Comparison of ENCODE assay signal across 18 cellular contexts in genomic region chr17:59779521-59779920, GRCh38.
A peak's percentile ranks its signal among the peaks of the same experiment; 100 is the strongest.
DNase-seq lines count a peak whose midpoint lies in the region; ATAC-seq, FAIRE-seq and TF ChIP-seq lines count a peak whose summit lies in the region.
"Had no signal": no experiment of that assay in that cellular context is flagged by ENCODE, and none has a peak within 500 bp of the region (broad histone marks: within the 10 kb centered on the region; RNA-seq: fewer than 3 reads in every experiment).

No MANE protein-coding gene starts in this region.

- no peak overlapping the region for H3K4me3 Mint-ChIP-seq in activated CD4-positive, alpha-beta T cell treated with anti-CD3 and anti-CD28 coated beads for 36 hours

- no TSS peak for BruUV-seq in GM12878 (replicated peaks; lab: Mats Ljungman, UMichigan)

- H3K9me3 Mint-ChIP-seq in activated CD4-positive, alpha-beta T cell treated with anti-CD3 and anti-CD28 coated beads for 36 hours (ENCODE audit: low read depth), result peaks cover 5% of the 10 kb centered on the region

- TF ChIP-seq EP300 in GM12878 (IDR thresholded peaks at IDR 0.05; ENCODE audit: borderline replicate concordance in 1 of 2, control insufficient read depth in 1 of 2, low read depth in 2 of 2, low read length in 2 of 2), result no peak

- no peak overlapping the region for H3K4me3 ChIP-seq in KMS-11 (IDR thresholded peaks at IDR 0.05; ENCODE audit: insufficient read depth, low read depth, low read length)
- no peak overlapping the region for H3K4me3 ChIP-seq in GM12878
- no peak overlapping the region for H3K4me3 ChIP-seq in osteoblast (ENCODE audit: insufficient read depth, low read length)
- H3K4me3 ChIP-seq: spleen had no signal

- H4K20me1 ChIP-seq in KMS-11 (ENCODE audit: insufficient read depth) (no peaks in the 10 kb centered on the region), GM12878 (ENCODE audit: control insufficient read depth, insufficient read depth) (no peaks in the 10 kb centered on the region), osteoblast (ENCODE audit: insufficient read depth, low read length) (no peaks in the 10 kb centered on the region)

- in situ Hi-C loops in GM12878 (cut with MboI), result no loop called here

- DNase-seq in activated CD4-positive, alpha-beta T cell treated with anti-CD3 and anti-CD28 coated beads for 36 hours, result no peak
- DNase-seq in activated CD4-positive, alpha-beta T cell treated with anti-CD3 and anti-CD28 coated beads for 4 hours, result no peak
- DNase-seq in GM12878 (ENCODE audit: low read depth, low spot score) (no peak), osteoblast (ENCODE audit: insufficient read length, low spot score, missing footprints) (no peak)
- DNase-seq: amygdala, COR-L47, GF-D8, NCI-H1694 treated with DMSO at 0.1 percent for 48 hours, NCI-H446 treated with DMSO at 0.1 percent for 48 hours, spleen, substantia nigra had no signal

- no peak for TF ChIP-seq POLR2A in GM12878 (IDR thresholded peaks at IDR 0.05; ENCODE audit: low read depth, low read length)

- 100% methylated on average over 1 of the region's 1 CpG for WGBS in GM12878 (ENCODE audit: insufficient coverage, insufficient replicate concordance, low lambda C conversion rate, missing lambda C conversion rate)

- H2AFZ ChIP-seq in KMS-11 (ENCODE audit: low read depth), result no peak overlapping the region
- no peak overlapping the region for H2AFZ ChIP-seq in GM12878 (ENCODE audit: control insufficient read depth, low read depth, low read length)
- no peak overlapping the region for H2AFZ ChIP-seq in osteoblast (ENCODE audit: low read length)
- H2AFZ ChIP-seq: parathyroid adenoma had no signal

- H3K9me3 ChIP-seq in GM12878 (replicated peaks; ENCODE audit: control insufficient read depth, insufficient read depth, low read length) (no peaks in the 10 kb centered on the region; the same call in 2 of the 3 replicates), osteoblast (ENCODE audit: low read depth, low read length) (no peaks in the 10 kb centered on the region)

- FAIRE-seq in GM12878 (lab: Jason Lieb, UNC), result no peak
- FAIRE-seq: islet of Langerhans had no signal

- H3K27ac ChIP-seq in KMS-11 (no peak overlapping the region), GM12878 (ENCODE audit: control insufficient read depth, insufficient read depth) (no peak overlapping the region), osteoblast (ENCODE audit: low read depth, low read length) (peak overlapping the region; percentile 4)
- H3K27ac ChIP-seq: HL-60, parathyroid adenoma had no signal

- peaks cover 58% of the 10 kb centered on the region for H3K4me1 Mint-ChIP-seq in activated CD4-positive, alpha-beta T cell treated with anti-CD3 and anti-CD28 coated beads for 36 hours

- intact Hi-C loops in activated CD4-positive, alpha-beta T cell treated with anti-CD3 and anti-CD28 coated beads for 36 hours (cut with DNase I, micrococcal nuclease), result loop anchor here (1.0 kb wide), 2 partner anchors 10 to 15 kb away; no protein-coding TSS in a partner anchor
- intact Hi-C loops in GM12878 (cut with micrococcal nuclease; ENCODE audit: unreplicated experiment), result no loop called here

- H3K36me3 ChIP-seq in KMS-11 (ENCODE audit: insufficient read depth) (peaks cover 5% of the 10 kb centered on the region; the same call in 1 of the 2 replicates), GM12878 (ENCODE audit: control insufficient read depth in 2 of 2, insufficient read depth in 2 of 2, low read length in 1 of 2) (peaks cover 0 to 1% of the 10 kb centered on the region in 2 experiments; a peak in 3 of 4 replicates), osteoblast (ENCODE audit: insufficient read depth, low read length) (peaks cover 16% of the 10 kb centered on the region)

- no peaks in the 10 kb centered on the region for H3K27me3 Mint-ChIP-seq in activated CD4-positive, alpha-beta T cell treated with anti-CD3 and anti-CD28 coated beads for 36 hours

- peaks cover 72% of the 10 kb centered on the region for H3K36me3 Mint-ChIP-seq in activated CD4-positive, alpha-beta T cell treated with anti-CD3 and anti-CD28 coated beads for 36 hours (ENCODE audit: low read depth)

- no peak for TF ChIP-seq RAD21 in GM12878 (IDR thresholded peaks at IDR 0.05; ENCODE audit: insufficient read depth, low read depth, low read length)

- H3K9ac ChIP-seq in KMS-11, result no peak overlapping the region
- no peak overlapping the region for H3K9ac ChIP-seq in GM12878 (ENCODE audit: control insufficient read depth, insufficient read depth, low read length)
- H3K9ac ChIP-seq: parathyroid adenoma had no signal

- RAD21 ChIA-PET in GM12878 (lab: Charles Lee; ENCODE audit: unreplicated experiment), result interaction anchor here (1.0 to 1.4 kb wide), 6 partner anchors 9 to 78 kb away, joined by 3 to 5 read pairs (median 3); no protein-coding TSS in a partner anchor

- POLR2A ChIA-PET in activated CD4-positive, alpha-beta T cell treated with anti-CD3 and anti-CD28 coated beads for 36 hours (lab: Charles Lee), result interaction anchor here (0.7 to 1.7 kb wide), 4 partner anchors 25 to 60 kb away, joined by 3 to 4 read pairs (median 3); no protein-coding TSS in a partner anchor
- POLR2A ChIA-PET in GM12878 (lab: Charles Lee), result interaction anchor here (1.1 to 1.4 kb wide), 5 partner anchors 10 to 26 kb away, joined by 3 to 4 read pairs (median 4); no protein-coding TSS in a partner anchor

- ATAC-seq in activated CD4-positive, alpha-beta T cell treated with anti-CD3 and anti-CD28 coated beads for 36 hours, result peak; percentile 24
- ATAC-seq in GM12878 (no peak), GM21529 (IDR thresholded peaks at IDR 0.05; ENCODE audit: unreplicated experiment) (no peak), GM19467 (IDR thresholded peaks at IDR 0.05; ENCODE audit: unreplicated experiment) (no peak), HG03139 (IDR thresholded peaks at IDR 0.05; ENCODE audit: unreplicated experiment) (no peak)

- H3K79me2 ChIP-seq in KMS-11 (ENCODE audit: insufficient read depth, low read depth), result no peaks in the 10 kb centered on the region
- H3K79me2 ChIP-seq in GM12878 (ENCODE audit: control insufficient read depth, insufficient read depth, low read length), result 0 out of 2 replicates have a peak, but pooled peaks cover 2% of the 10 kb centered on the region
- H3K79me2 ChIP-seq in osteoblast (ENCODE audit: insufficient read depth, low read length), result peaks cover 2% of the 10 kb centered on the region
- H3K79me2 ChIP-seq: parathyroid adenoma had no signal

- TF ChIP-seq CTCF in KMS-11 (conservative IDR thresholded peaks at IDR 0.05; ENCODE audit: low read depth, low read length), result no peak
- TF ChIP-seq CTCF in GM12878 (IDR thresholded peaks at IDR 0.05 in 2 of 3, conservative IDR thresholded peaks at IDR 0.05 in 1 of 3; ENCODE audit: control insufficient read depth in 2 of 3, extremely low read depth in 1 of 3, insufficient read depth in 1 of 3, low read depth in 3 of 3, low read length in 3 of 3), result no peak
- TF ChIP-seq CTCF in osteoblast (IDR thresholded peaks at IDR 0.05; ENCODE audit: extremely low read depth, low read depth, low read length), result no peak

- H3K4me1 ChIP-seq in KMS-11 (ENCODE audit: low read depth, poor library complexity, severe bottlenecking) (peaks cover 61% of the 10 kb centered on the region), GM12878 (ENCODE audit: control insufficient read depth, insufficient read depth, low read length) (peaks cover 8% of the 10 kb centered on the region), osteoblast (ENCODE audit: insufficient read depth, low read length) (peaks cover 27% of the 10 kb centered on the region)

- peak overlapping the region; percentile 79 for H3K27ac Mint-ChIP-seq in activated CD4-positive, alpha-beta T cell treated with anti-CD3 and anti-CD28 coated beads for 36 hours

- SMC1A ChIA-PET in GM12878 (lab: Charles Lee; ENCODE audit: uncharacterized antibody, unreplicated experiment), result interaction anchor here (0.9 to 6.2 kb wide), 8 partner anchors 10 to 79 kb away, joined by 3 to 53 read pairs (median 4); partner anchors contain the start of genes PTRH2 and VMP1

- CTCF ChIA-PET in activated CD4-positive, alpha-beta T cell treated with anti-CD3 and anti-CD28 coated beads for 36 hours (lab: Charles Lee), result interaction anchor here (1.1 to 3.2 kb wide), 6 partner anchors 9 to 59 kb away, joined by 3 to 11 read pairs (median 6); no protein-coding TSS in a partner anchor
- CTCF ChIA-PET in GM12878 (lab: Yijun Ruan, JAX), result interaction anchor here (0.9 to 5.2 kb wide), 4 partner anchors 17 to 80 kb away, joined by 3 to 30 read pairs (median 4); no protein-coding TSS in a partner anchor

- H3K27me3 ChIP-seq in KMS-11 (ENCODE audit: insufficient read depth, low read depth), result no peaks in the 10 kb centered on the region
- no peaks in the 10 kb centered on the region for H3K27me3 ChIP-seq in GM12878 (replicated peaks in 1 of 2; ENCODE audit: control insufficient read depth in 2 of 2, insufficient read depth in 2 of 2, low read length in 1 of 2)
- no peaks in the 10 kb centered on the region for H3K27me3 ChIP-seq in osteoblast (ENCODE audit: insufficient read depth, low read length)
- H3K27me3 ChIP-seq: spleen had no signal

- H3K4me2 ChIP-seq in KMS-11 (peak overlapping the region; percentile 5; the same call in 1 of the 2 replicates), GM12878 (ENCODE audit: control insufficient read depth, insufficient read depth) (no peak overlapping the region), osteoblast (ENCODE audit: insufficient read depth, low read length) (no peak overlapping the region)

TF ChIP-seq in GM12878, 131 proteins besides CTCF, POLR2A, EP300 and RAD21:
- TF ChIP-seq NFXL1 (IDR thresholded peaks at IDR 0.05; ENCODE audit: borderline replicate concordance) (peak; percentile 30; the same call in 1 of the 2 replicates), ESRRA (IDR thresholded peaks at IDR 0.05; ENCODE audit: low read length) (no peak), KLF5 (IDR thresholded peaks at IDR 0.05; ENCODE audit: partially characterized antibody) (no peak)
